ENCODE assay signal across 20 cellular contexts in genomic region chr17:68522266-68522665, GRCh38. TPM values are rescaled to one million over a fixed set of nuclear protein-coding genes. Genes with fewer than 3 reads are reported as not detected.
A peak's percentile ranks its signal among the peaks of the same experiment; 100 is the strongest.
DNase-seq lines count a peak whose midpoint lies in the region; ATAC-seq and TF ChIP-seq lines count a peak whose summit lies in the region.
"Had no signal": no experiment of that assay in that cellular context is flagged by ENCODE, and none has a peak within 500 bp of the region (broad histone marks: within the 10 kb centered on the region; RNA-seq: fewer than 3 reads in every experiment).

No MANE protein-coding gene starts in this region.

- no peak overlapping the region for H3K4me3 Mint-ChIP-seq in CD8-positive, alpha-beta T cell
- H3K4me3 Mint-ChIP-seq in brain = no peak overlapping the region
- no peak overlapping the region for H3K4me3 Mint-ChIP-seq in nephron progenitor cell

- no peak for TF ChIP-seq CTCF in cardiac muscle cell (IDR thresholded peaks at IDR 0.05; ENCODE audit: low read depth, low read length)
- TF ChIP-seq CTCF in CD8-positive, alpha-beta T cell (IDR thresholded peaks at IDR 0.05) = no peak
- no peak for TF ChIP-seq CTCF in brain (conservative IDR thresholded peaks at IDR 0.05)
- TF ChIP-seq CTCF in nephron progenitor cell (IDR thresholded peaks at IDR 0.05) = no peak

- H3K4me1 Mint-ChIP-seq in CD8-positive, alpha-beta T cell (ENCODE audit: low read depth) = peaks cover 44% of the 10 kb centered on the region
- peaks cover 44% of the 10 kb centered on the region for H3K4me1 Mint-ChIP-seq in brain
- H3K4me1 Mint-ChIP-seq in nephron progenitor cell = peaks cover 8% of the 10 kb centered on the region

- H3K27ac Mint-ChIP-seq in CD8-positive, alpha-beta T cell = peak overlapping the region; percentile 77
- H3K27ac Mint-ChIP-seq in brain (peak overlapping the region in 3 of 5 experiments; percentile 8 to 66 (median 63)), nephron progenitor cell (peak overlapping the region; percentile 76)

- peaks cover 79% of the 10 kb centered on the region for H3K36me3 Mint-ChIP-seq in CD8-positive, alpha-beta T cell
- H3K36me3 Mint-ChIP-seq in brain = peaks cover 85% of the 10 kb centered on the region
- peaks cover 88% of the 10 kb centered on the region for H3K36me3 Mint-ChIP-seq in nephron progenitor cell (ENCODE audit: low read depth)

- POLR2A ChIA-PET in CD8-positive, alpha-beta T cell (lab: Charles Lee) = no interaction called here

- CTCF ChIA-PET in CD8-positive, alpha-beta T cell (lab: Charles Lee) = no interaction called here

- H3K27me3 Mint-ChIP-seq in CD8-positive, alpha-beta T cell (ENCODE audit: low read depth) = no peaks in the 10 kb centered on the region
- H3K27me3 Mint-ChIP-seq in brain (peaks cover 3% of the 10 kb centered on the region), nephron progenitor cell (ENCODE audit: low read depth, poor library complexity) (no peaks in the 10 kb centered on the region)

- no peaks in the 10 kb centered on the region for H3K9me3 ChIP-seq in cardiac muscle cell (ENCODE audit: low read depth)
- no peaks in the 10 kb centered on the region for H3K9me3 ChIP-seq in CD8-positive, alpha-beta T cell (ENCODE audit: low read length)
- H3K9me3 ChIP-seq: HAP-1, MG63, Peyer's patch had no signal

- no peaks in the 10 kb centered on the region for H3K9me3 Mint-ChIP-seq in CD8-positive, alpha-beta T cell
- no peaks in the 10 kb centered on the region for H3K9me3 Mint-ChIP-seq in brain
- no peaks in the 10 kb centered on the region for H3K9me3 Mint-ChIP-seq in nephron progenitor cell

- intact Hi-C loops in Right ventricle myocardium inferior (cut with DNase I) = no loop called here
- intact Hi-C loops in CD8-positive, alpha-beta T cell (cut with DNase I, micrococcal nuclease) = no loop called here

- H3K27me3 ChIP-seq in cardiac muscle cell = no peaks in the 10 kb centered on the region
- no peaks in the 10 kb centered on the region for H3K27me3 ChIP-seq in CD8-positive, alpha-beta T cell (ENCODE audit: insufficient read depth, low read length)
- H3K27me3 ChIP-seq: MG63, Peyer's patch had no signal

- ATAC-seq in Right ventricle myocardium inferior = no peak
- no peak for ATAC-seq in CD8-positive, alpha-beta T cell
- ATAC-seq in GM21526 (IDR thresholded peaks at IDR 0.05; ENCODE audit: low FRiP score, unreplicated experiment) = no peak
- ATAC-seq: GM12878 had no signal

- peaks cover 56% of the 10 kb centered on the region for H3K36me3 ChIP-seq in cardiac muscle cell
- H3K36me3 ChIP-seq in CD8-positive, alpha-beta T cell (ENCODE audit: insufficient read depth, low read length) = peaks cover 27% of the 10 kb centered on the region

- no peak overlapping the region for H3K4me3 ChIP-seq in cardiac muscle cell
- H3K4me3 ChIP-seq in CD8-positive, alpha-beta T cell (ENCODE audit: low read depth, low read length) = no peak overlapping the region
- H3K4me3 ChIP-seq: GM12878, GM23248, HAP-1, MG63, Peyer's patch had no signal

- peak overlapping the region; percentile 75 for H3K27ac ChIP-seq in cardiac muscle cell
- no peak overlapping the region for H3K27ac ChIP-seq in CD8-positive, alpha-beta T cell (ENCODE audit: low read depth, low read length)
- H3K27ac ChIP-seq: C4-2B, GM23248, Peyer's patch had no signal

- DNase-seq in cardiac muscle cell (ENCODE audit: low read depth in 1 of 2, low spot score in 1 of 2) (no peak), Right ventricle myocardium inferior (ENCODE audit: missing footprints) (no peak), nephron progenitor cell (no peak), DMS79 treated with DMSO at 0.1 percent for 48 hours (lab: John Stamatoyannopoulos, UW) (no peak), epidermal melanocyte (ENCODE audit: insufficient read length, low spot score) (no peak)
- no peak for DNase-seq in CD8-positive, alpha-beta T cell
- DNase-seq: DMS79, GM23248, MG63, NCI-H1417, NCI-H1694 treated with DMSO at 0.1 percent for 48 hours, NCI-H2081 treated with DMSO at 0.1 percent for 48 hours, NCI-H2171 treated with DMSO at 0.1 percent for 48 hours, NCI-H526, Peyer's patch had no signal

- H3K4me1 ChIP-seq in cardiac muscle cell (ENCODE audit: low read depth) = peaks cover 25% of the 10 kb centered on the region
- H3K4me1 ChIP-seq in CD8-positive, alpha-beta T cell (ENCODE audit: insufficient read depth, low read length) = no peaks in the 10 kb centered on the region

RNA-seq across cellular contexts. Expression of gene PRKAR1A, which starts 10.0 kb away (rescaled TPM):
- total RNA-seq in cardiac muscle cell (458 and 473 TPM in 2 replicates), Right ventricle myocardium inferior (584 TPM)
- polyA plus RNA-seq in cardiac muscle cell (301 and 323 TPM in 2 replicates), brain (ENCODE audit: insufficient read depth, low read depth, low replicate concordance) (187 TPM)
- 10 to 100 TPM; 61.2 to 63.5 TPM for total RNA-seq in CD8-positive, alpha-beta T cell
